11 cellular contexts compared by ENCODE assay signal in the genomic region with DNA sequence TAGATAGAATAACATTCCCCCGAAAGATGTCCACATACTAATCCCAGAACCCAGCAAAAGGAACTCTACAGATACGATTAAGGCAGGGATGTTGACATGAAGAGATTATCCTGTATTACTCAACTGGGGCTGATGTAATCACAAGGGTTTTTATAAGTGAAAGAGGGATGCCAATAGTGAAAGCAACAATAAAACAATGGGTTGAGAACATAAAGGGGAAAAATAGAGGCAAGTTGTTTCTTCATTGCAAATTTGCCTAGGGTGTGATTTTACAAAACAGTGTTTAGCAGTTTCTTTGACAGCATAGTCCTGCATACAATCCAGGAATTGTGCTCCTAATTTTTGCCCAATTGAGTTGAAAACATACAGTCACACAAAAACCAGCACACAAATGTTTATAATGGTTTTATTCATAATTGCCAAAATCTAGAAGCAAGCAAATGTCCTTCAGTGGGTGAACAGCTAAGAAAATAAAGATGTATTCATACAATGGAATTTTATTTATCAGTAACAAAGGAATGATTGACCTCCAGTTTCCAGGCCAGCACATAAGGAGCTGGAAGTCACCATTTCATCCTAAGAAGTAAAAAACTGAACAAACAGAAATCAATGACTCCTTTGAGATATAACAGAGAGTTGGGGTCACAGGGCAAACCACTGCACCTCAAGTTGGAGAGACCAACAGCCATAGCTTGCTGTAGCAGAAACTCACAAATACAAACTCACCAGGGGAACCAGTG.
A peak's percentile ranks its signal among the peaks of the same experiment; 100 is the strongest.
DNase-seq lines count a peak whose midpoint lies in the region; ATAC-seq lines count a peak whose summit lies in the region.
"Had no signal": no experiment of that assay in that cellular context is flagged by ENCODE, and none has a peak within 500 bp of the region (broad histone marks: within the 10 kb centered on the region; RNA-seq: fewer than 3 reads in every experiment).

No MANE protein-coding gene starts in this region.

- H3K27me3 Mint-ChIP-seq in activated naive CD4-positive, alpha-beta T cell treated with anti-CD3 and anti-CD28 coated beads, Interleukin-2, amount 50 U/mL, for 24 hours, result no peaks in the 10 kb centered on the region
- no peaks in the 10 kb centered on the region for H3K27me3 Mint-ChIP-seq in activated naive CD4-positive, alpha-beta T cell treated with anti-CD3 and anti-CD28 coated beads, Interleukin-2, amount 10 ng/mL, durations not matched to agents 7 days and 5 days
- no peaks in the 10 kb centered on the region for H3K27me3 Mint-ChIP-seq in activated CD8-positive, alpha-beta memory T cell treated with anti-CD3 and anti-CD28 coated beads, Interleukin-2, amount 10 ng/mL, durations not matched to agents 7 days and 5 days
- H3K27me3 Mint-ChIP-seq: brain had no signal

- H3K4me1 Mint-ChIP-seq in activated naive CD4-positive, alpha-beta T cell treated with anti-CD3 and anti-CD28 coated beads, Interleukin-2, amount 50 U/mL, for 24 hours, result peaks cover 28% of the 10 kb centered on the region
- no peaks in the 10 kb centered on the region for H3K4me1 Mint-ChIP-seq in activated naive CD4-positive, alpha-beta T cell treated with anti-CD3 and anti-CD28 coated beads, Interleukin-2, amount 10 ng/mL, durations not matched to agents 7 days and 5 days
- H3K4me1 Mint-ChIP-seq in activated CD8-positive, alpha-beta memory T cell treated with anti-CD3 and anti-CD28 coated beads, Interleukin-2, amount 10 ng/mL, durations not matched to agents 7 days and 5 days, result peaks cover 3% of the 10 kb centered on the region

- peaks cover 49% of the 10 kb centered on the region for H3K36me3 Mint-ChIP-seq in activated naive CD4-positive, alpha-beta T cell treated with anti-CD3 and anti-CD28 coated beads, Interleukin-2, amount 50 U/mL, for 24 hours
- H3K36me3 Mint-ChIP-seq in activated naive CD4-positive, alpha-beta T cell treated with anti-CD3 and anti-CD28 coated beads, Interleukin-2, amount 10 ng/mL, durations not matched to agents 7 days and 5 days, result peaks cover 36% of the 10 kb centered on the region
- H3K36me3 Mint-ChIP-seq in activated CD8-positive, alpha-beta memory T cell treated with anti-CD3 and anti-CD28 coated beads, Interleukin-2, amount 10 ng/mL, durations not matched to agents 7 days and 5 days, result peaks cover 43% of the 10 kb centered on the region

- no peak for DNase-seq in activated naive CD4-positive, alpha-beta T cell treated with anti-CD3 and anti-CD28 coated beads, Interleukin-2, amount 10 ng/mL, durations not matched to agents 7 days and 5 days
- DNase-seq in amniotic epithelial cell (ENCODE audit: low read depth), result peak; percentile 96
- DNase-seq in Right ventricle myocardium superior, result no peak
- DNase-seq in substantia nigra (lab: John Stamatoyannopoulos, UW), result peak in 1 of 49 donors; percentile 0
- DNase-seq in NCI-H187 (lab: John Stamatoyannopoulos, UW), result no peak
- no peak for DNase-seq in GDM1 (lab: John Stamatoyannopoulos, UW)
- DNase-seq in activated CD8-positive, alpha-beta memory T cell treated with anti-CD3 and anti-CD28 coated beads, Interleukin-2, amount 10 ng/mL, durations not matched to agents 7 days and 5 days, result no peak
- DNase-seq: ACHN, right lobe of liver had no signal

- no peak overlapping the region for H3K4me3 Mint-ChIP-seq in activated naive CD4-positive, alpha-beta T cell treated with anti-CD3 and anti-CD28 coated beads, Interleukin-2, amount 50 U/mL, for 24 hours
- H3K4me3 Mint-ChIP-seq in activated naive CD4-positive, alpha-beta T cell treated with anti-CD3 and anti-CD28 coated beads, Interleukin-2, amount 10 ng/mL, durations not matched to agents 7 days and 5 days, result no peak overlapping the region
- H3K4me3 Mint-ChIP-seq in activated CD8-positive, alpha-beta memory T cell treated with anti-CD3 and anti-CD28 coated beads, Interleukin-2, amount 10 ng/mL, durations not matched to agents 7 days and 5 days, result no peak overlapping the region
- H3K4me3 Mint-ChIP-seq: brain had no signal

- CTCF ChIA-PET in activated naive CD4-positive, alpha-beta T cell treated with anti-CD3 and anti-CD28 coated beads, Interleukin-2, amount 10 ng/mL, durations not matched to agents 7 days and 5 days (lab: Charles Lee), result no interaction called here
- CTCF ChIA-PET in activated CD8-positive, alpha-beta memory T cell treated with anti-CD3 and anti-CD28 coated beads, Interleukin-2, amount 10 ng/mL, durations not matched to agents 7 days and 5 days (lab: Charles Lee), result no interaction called here

- H3K27ac Mint-ChIP-seq in activated naive CD4-positive, alpha-beta T cell treated with anti-CD3 and anti-CD28 coated beads, Interleukin-2, amount 50 U/mL, for 24 hours, result peak overlapping the region; percentile 74
- no peak overlapping the region for H3K27ac Mint-ChIP-seq in activated naive CD4-positive, alpha-beta T cell treated with anti-CD3 and anti-CD28 coated beads, Interleukin-2, amount 10 ng/mL, durations not matched to agents 7 days and 5 days
- H3K27ac Mint-ChIP-seq in activated CD8-positive, alpha-beta memory T cell treated with anti-CD3 and anti-CD28 coated beads, Interleukin-2, amount 10 ng/mL, durations not matched to agents 7 days and 5 days, result no peak overlapping the region

- H3K27ac ChIP-seq in substantia nigra (ENCODE audit: low read depth, low read length, poor library complexity, severe bottlenecking), result peak overlapping the region; percentile 43
- H3K27ac ChIP-seq: right lobe of liver had no signal

- peak; percentile 85 for ATAC-seq in Right ventricle myocardium superior (ENCODE audit: poor library complexity)
- ATAC-seq in activated CD8-positive, alpha-beta memory T cell treated with anti-CD3 and anti-CD28 coated beads, Interleukin-2, amount 10 ng/mL, durations not matched to agents 7 days and 5 days, result no peak

- H3K9me3 Mint-ChIP-seq in activated naive CD4-positive, alpha-beta T cell treated with anti-CD3 and anti-CD28 coated beads, Interleukin-2, amount 50 U/mL, for 24 hours, result peaks cover 10% of the 10 kb centered on the region
- H3K9me3 Mint-ChIP-seq in activated naive CD4-positive, alpha-beta T cell treated with anti-CD3 and anti-CD28 coated beads, Interleukin-2, amount 10 ng/mL, durations not matched to agents 7 days and 5 days, result peaks cover 3% of the 10 kb centered on the region
- H3K9me3 Mint-ChIP-seq in activated CD8-positive, alpha-beta memory T cell treated with anti-CD3 and anti-CD28 coated beads, Interleukin-2, amount 10 ng/mL, durations not matched to agents 7 days and 5 days (ENCODE audit: low read depth), result peaks cover 12% of the 10 kb centered on the region

- intact Hi-C loops in Right ventricle myocardium superior (cut with DNase I), result no loop called here
